ENCODE assay signal across 6 cellular contexts in the genomic region with DNA sequence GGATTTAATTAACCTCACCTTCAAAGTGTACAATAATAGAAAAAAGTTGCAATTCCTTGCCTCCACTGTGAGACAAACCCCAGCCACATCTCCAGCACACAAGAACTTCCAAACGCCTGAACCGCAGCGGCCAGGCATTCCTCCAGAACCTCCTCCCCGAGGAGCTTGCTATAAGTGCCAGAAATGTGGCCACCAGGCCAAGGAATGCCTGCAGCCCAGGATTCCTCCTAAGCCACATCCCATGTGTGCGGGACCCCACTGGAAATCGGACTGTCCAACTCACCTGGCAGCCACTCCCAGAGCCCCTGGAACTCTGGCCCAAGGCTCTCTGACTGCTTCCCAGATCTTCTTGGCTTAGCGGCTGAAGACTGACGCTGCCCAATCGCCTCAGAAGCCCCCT.
DNase-seq lines count a peak whose midpoint lies in the region; TF ChIP-seq lines count a peak whose summit lies in the region.
"Not testable (repeated sequence)": the region's sequence is repeated elsewhere in the genome, so short reads cannot be mapped to it uniquely, and the experiment has no call there.

No MANE protein-coding gene starts in this region.

- H3K4me3 ChIP-seq in HUES48 (ENCODE audit: low read depth, low read length) (peak overlapping the region; percentile 65), endodermal cell (ENCODE audit: low read length) (peak overlapping the region; percentile 73), iPS-15b (ENCODE audit: low read depth, low read length) (peak overlapping the region; percentile 56)

- H3K9ac ChIP-seq in ES-I3 (ENCODE audit: low read depth, low read length), result peak overlapping the region; percentile 48; the same call in 1 of the 2 replicates
- H3K9ac ChIP-seq in HUES48 (ENCODE audit: low read depth, low read length), result peak overlapping the region; percentile 65; the same call in 1 of the 2 replicates
- peak overlapping the region; percentile 20 for H3K9ac ChIP-seq in endodermal cell (ENCODE audit: extremely low read depth, low read length, poor library complexity, severe bottlenecking)
- peak overlapping the region; percentile 47 for H3K9ac ChIP-seq in iPS-15b (ENCODE audit: low read depth, low read length)

- H3K4me1 ChIP-seq in ES-I3 (ENCODE audit: insufficient read depth, low read length), result peaks cover 23% of the 10 kb centered on the region
- peaks cover 29% of the 10 kb centered on the region for H3K4me1 ChIP-seq in HUES48 (ENCODE audit: control insufficient read depth, insufficient read depth, low read length)
- not testable (repeated sequence) for H3K4me1 ChIP-seq in endodermal cell (ENCODE audit: control insufficient read depth, insufficient read depth, low read length)
- peaks cover 18% of the 10 kb centered on the region for H3K4me1 ChIP-seq in iPS-15b (ENCODE audit: control insufficient read depth, insufficient read depth, low read length)

- peaks cover 21% of the 10 kb centered on the region for H3K9me3 Mint-ChIP-seq in endodermal cell

- H3K27ac Mint-ChIP-seq in endodermal cell, result peak overlapping the region; percentile 96

- H3K9me3 ChIP-seq in ES-I3 (ENCODE audit: control insufficient read depth, insufficient read depth, low read length); HUES48 (ENCODE audit: control insufficient read depth, insufficient read depth, low read length); iPS-15b (ENCODE audit: control insufficient read depth, insufficient read depth, low read length): not testable (repeated sequence)
- H3K9me3 ChIP-seq in endodermal cell (ENCODE audit: control insufficient read depth, low read length), result peaks cover 15% of the 10 kb centered on the region

- peaks cover 45% of the 10 kb centered on the region for H3K4me1 Mint-ChIP-seq in endodermal cell

- H3K36me3 Mint-ChIP-seq in endodermal cell (ENCODE audit: low read depth), result peaks cover 51% of the 10 kb centered on the region

- not testable (repeated sequence) for H3K27me3 ChIP-seq in HUES48 (ENCODE audit: control insufficient read depth, insufficient read depth, low read length); endodermal cell (ENCODE audit: control insufficient read depth, insufficient read depth, low read length, poor library complexity, severe bottlenecking); iPS-15b (ENCODE audit: control insufficient read depth, insufficient read depth, low read length)

- H3K36me3 ChIP-seq in ES-I3 (ENCODE audit: insufficient read depth, low read length), result not testable (repeated sequence)
- peaks cover 39% of the 10 kb centered on the region for H3K36me3 ChIP-seq in HUES48 (ENCODE audit: control insufficient read depth, insufficient read depth, low read length)
- H3K36me3 ChIP-seq in endodermal cell (ENCODE audit: control insufficient read depth, insufficient read depth, low read length), result peaks cover 17% of the 10 kb centered on the region
- peaks cover 21% of the 10 kb centered on the region for H3K36me3 ChIP-seq in iPS-15b (ENCODE audit: control insufficient read depth, insufficient read depth, low read length)

- not testable (repeated sequence) for TF ChIP-seq CTCF in endodermal cell (conservative IDR thresholded peaks at IDR 0.05)

- not testable (repeated sequence) for H3K27me3 Mint-ChIP-seq in endodermal cell (ENCODE audit: insufficient read depth)

- peak overlapping the region; percentile 92 for H3K4me3 Mint-ChIP-seq in endodermal cell

- WGBS in endodermal cell (ENCODE audit: insufficient coverage in 1 of 2, insufficient read length in 1 of 2), 2 experiments, result 0% methylated on average over 3 of the region's 9 CpGs; no CpG with 5 or more reads in 1 of the 2 experiments

- DNase-seq in RPMI7951 (ENCODE audit: low read depth) (peak; percentile 24), islet precursor cell (peak; percentile 62)
- not testable (repeated sequence) for DNase-seq in endodermal cell

- not testable (repeated sequence) for H3K27ac ChIP-seq in HUES48 (ENCODE audit: low read depth, low read length); endodermal cell (ENCODE audit: low read depth, low read length)
